In genomic region chr13:91331047-91331915, GRCh38 we compare ENCODE assay signal across 11 cellular contexts.
DNase-seq lines count a peak whose midpoint lies in the region; ATAC-seq and TF ChIP-seq lines count a peak whose summit lies in the region.
"Had no signal": no experiment of that assay in that cellular context is flagged by ENCODE, and none has a peak within 500 bp of the region (broad histone marks: within the 10 kb centered on the region; RNA-seq: fewer than 3 reads in every experiment).

No MANE protein-coding gene starts in this region.

- H3K36me3 ChIP-seq in GM06990 (ENCODE audit: control insufficient read depth, insufficient read depth, low read length): no peaks in the 10 kb centered on the region

- no peak for TF ChIP-seq CTCF in GM06990 (IDR thresholded peaks at IDR 0.05; ENCODE audit: insufficient read depth, low read length, poor library complexity, severe bottlenecking)

- DNase-seq in GM06990 (ENCODE audit: extremely low read depth, insufficient read length) (no peak), medulla oblongata (ENCODE audit: extremely low spot score) (no peak), cerebellar cortex (ENCODE audit: low spot score) (no peak), DMS153 (lab: John Stamatoyannopoulos, UW) (no peak), NCI-H510A (lab: John Stamatoyannopoulos, UW) (no peak)
- DNase-seq: activated gamma-delta T cell treated with Interleukin-2 at 50 U/mL for 16 hours; stimulated activated CD4-positive, alpha-beta T cell treated with anti-CD3 and anti-CD28 coated beads, Interleukin-4, amount 100 ng/mL, for 1 hour; T-cell had no signal

- no peaks in the 10 kb centered on the region for H3K27me3 ChIP-seq in GM06990 (replicated peaks; ENCODE audit: control insufficient read depth, insufficient read depth, low read length)

- ATAC-seq in GM19023 (IDR thresholded peaks at IDR 0.05; ENCODE audit: unreplicated experiment) (peak; percentile 79), HG02623 (IDR thresholded peaks at IDR 0.05; ENCODE audit: unreplicated experiment) (peak; percentile 78), HG03457 (IDR thresholded peaks at IDR 0.05; ENCODE audit: unreplicated experiment) (peak; percentile 74)
- ATAC-seq: T-cell had no signal

- peak overlapping the region; percentile 26 for H3K4me3 ChIP-seq in GM06990 (replicated peaks; ENCODE audit: low read depth, low read length)
